In the genomic region with DNA sequence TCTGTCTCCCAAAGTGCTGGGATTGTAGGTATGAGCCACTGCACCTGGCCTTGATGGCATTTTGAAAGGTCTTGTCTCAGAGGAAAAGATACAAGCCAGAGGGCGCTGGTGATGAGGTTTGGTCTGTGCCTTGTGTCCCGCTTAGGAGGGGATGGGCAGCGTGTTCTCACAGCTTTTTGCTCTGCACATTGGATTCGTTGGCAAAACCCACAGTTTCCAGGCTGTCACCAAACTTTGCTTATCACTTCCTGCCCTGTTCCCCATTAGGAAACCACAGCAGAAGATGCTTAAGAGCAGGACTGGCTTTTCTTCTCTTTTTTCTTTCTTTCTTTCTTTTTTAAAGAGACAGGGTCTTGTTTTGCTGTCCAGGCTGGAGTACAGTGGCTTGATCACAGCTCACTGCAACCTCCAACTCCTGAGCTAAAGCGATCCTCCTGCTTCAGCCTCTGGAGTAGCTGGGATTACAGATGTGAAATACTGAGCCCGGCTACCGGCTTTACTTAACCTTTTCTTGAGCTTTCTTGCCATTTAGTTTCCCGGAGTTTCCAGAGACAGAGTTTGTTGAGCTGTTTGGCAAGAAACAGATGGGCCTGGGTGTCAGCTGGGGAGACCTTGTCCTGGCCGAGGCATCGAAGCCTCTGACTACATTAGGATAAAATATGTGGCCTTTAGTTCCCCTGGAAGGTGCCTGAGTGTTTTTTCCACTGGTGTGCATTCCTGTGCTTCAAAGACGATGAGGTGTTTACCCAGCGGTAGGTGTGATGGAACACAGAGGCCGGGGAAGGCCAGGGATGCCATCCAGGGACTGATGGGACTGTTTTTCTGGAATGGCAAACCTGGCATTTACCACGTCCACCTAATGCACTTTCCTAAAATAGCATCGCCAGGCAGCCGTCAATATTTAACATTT, we compare ENCODE assay signal across 10 cellular contexts.
DNase-seq lines count a peak whose midpoint lies in the region; ATAC-seq and TF ChIP-seq lines count a peak whose summit lies in the region.
"Had no signal": no experiment of that assay in that cellular context is flagged by ENCODE, and none has a peak within 500 bp of the region (broad histone marks: within the 10 kb centered on the region; RNA-seq: fewer than 3 reads in every experiment).

No MANE protein-coding gene starts in this region.

- peak; percentile 67 for DNase-seq in activated naive CD4-positive, alpha-beta T cell treated with anti-CD3 and anti-CD28 coated beads, Interleukin-2, amount 10 ng/mL, durations not matched to agents 7 days and 5 days
- no peak for DNase-seq in activated naive CD4-positive, alpha-beta T cell treated with anti-CD3 and anti-CD28 coated beads, Interleukin-2, amount 50 U/mL, for 16 hours
- peak; percentile 10 for DNase-seq in SK-MEL-5 (ENCODE audit: low read depth, low spot score)
- DNase-seq in fibroblast of pulmonary artery (ENCODE audit: low read depth), result peak; percentile 28
- no peak for DNase-seq in suprapubic skin (ENCODE audit: low spot score in 2 of 2)
- DNase-seq in HAP-1 (ENCODE audit: low spot score in 2 of 2), result no peak
- no peak for DNase-seq in activated CD8-positive, alpha-beta memory T cell treated with anti-CD3 and anti-CD28 coated beads, Interleukin-2, amount 50 U/mL, for 48 hours
- DNase-seq: Caco-2, NCI-H1048 had no signal

- peak; percentile 93 for TF ChIP-seq EP300 in suprapubic skin (IDR thresholded peaks at IDR 0.05)

- H3K36me3 ChIP-seq in suprapubic skin (peaks cover 52% of the 10 kb centered on the region), HAP-1 (replicated peaks) (peaks cover 47% of the 10 kb centered on the region)

- CTCF ChIA-PET in activated naive CD4-positive, alpha-beta T cell treated with anti-CD3 and anti-CD28 coated beads, Interleukin-2, amount 10 ng/mL, durations not matched to agents 7 days and 5 days (lab: Charles Lee), result interaction anchor here (0.6 to 1.7 kb wide), 8 partner anchors 10 to 305 kb away, joined by 3 to 6 read pairs (median 3); no protein-coding TSS in a partner anchor

- ATAC-seq in GM21619 (IDR thresholded peaks at IDR 0.05; ENCODE audit: unreplicated experiment), result no peak

- TF ChIP-seq CTCF in fibroblast of pulmonary artery (IDR thresholded peaks at IDR 0.05; ENCODE audit: low read length, missing control alignments) (no peak), suprapubic skin (IDR thresholded peaks at IDR 0.05) (no peak)

- no peaks in the 10 kb centered on the region for H3K27me3 Mint-ChIP-seq in activated naive CD4-positive, alpha-beta T cell treated with anti-CD3 and anti-CD28 coated beads, Interleukin-2, amount 10 ng/mL, durations not matched to agents 7 days and 5 days

- H3K27ac Mint-ChIP-seq in activated naive CD4-positive, alpha-beta T cell treated with anti-CD3 and anti-CD28 coated beads, Interleukin-2, amount 10 ng/mL, durations not matched to agents 7 days and 5 days, result peak overlapping the region; percentile 46

- H3K4me3 ChIP-seq in fibroblast of pulmonary artery (replicated peaks; ENCODE audit: low read depth, low read length) (no peak overlapping the region), suprapubic skin (no peak overlapping the region), HAP-1 (no peak overlapping the region)

- no peaks in the 10 kb centered on the region for H3K9me3 Mint-ChIP-seq in activated naive CD4-positive, alpha-beta T cell treated with anti-CD3 and anti-CD28 coated beads, Interleukin-2, amount 10 ng/mL, durations not matched to agents 7 days and 5 days

- no peaks in the 10 kb centered on the region for H3K9me3 ChIP-seq in suprapubic skin
- no peaks in the 10 kb centered on the region for H3K9me3 ChIP-seq in HAP-1
- H3K9me3 ChIP-seq: Caco-2 had no signal

- no peak overlapping the region for H3K27ac ChIP-seq in suprapubic skin

- H3K4me1 Mint-ChIP-seq in activated naive CD4-positive, alpha-beta T cell treated with anti-CD3 and anti-CD28 coated beads, Interleukin-2, amount 10 ng/mL, durations not matched to agents 7 days and 5 days, result peaks cover 36% of the 10 kb centered on the region

- H3K27me3 ChIP-seq in suprapubic skin (no peaks in the 10 kb centered on the region), HAP-1 (ENCODE audit: low read depth) (no peaks in the 10 kb centered on the region)

- 84% methylated on average over 16 of the region's 16 CpGs for WGBS in suprapubic skin

- H3K4me1 ChIP-seq in suprapubic skin (no peaks in the 10 kb centered on the region), HAP-1 (no peaks in the 10 kb centered on the region)
- H3K4me1 ChIP-seq: Caco-2 had no signal

- peaks cover 38% of the 10 kb centered on the region for H3K36me3 Mint-ChIP-seq in activated naive CD4-positive, alpha-beta T cell treated with anti-CD3 and anti-CD28 coated beads, Interleukin-2, amount 10 ng/mL, durations not matched to agents 7 days and 5 days

- no peak for TF ChIP-seq POLR2A in suprapubic skin (IDR thresholded peaks at IDR 0.05)

- in situ Hi-C loops in SK-MEL-5 (cut with HindIII; ENCODE audit: low pct_unique_long_range_greater_than_20kb, low sequenced_read_pairs) (no loop called here), HAP-1 (cut with MboI; ENCODE audit: low sequenced_read_pairs) (no loop called here)

- no peak overlapping the region for H3K4me3 Mint-ChIP-seq in activated naive CD4-positive, alpha-beta T cell treated with anti-CD3 and anti-CD28 coated beads, Interleukin-2, amount 10 ng/mL, durations not matched to agents 7 days and 5 days

Comparison
In these comparisons a context has a peak if more than half of its experiments do, and no peak if none do; other contexts are left out.
1. DNase-seq: peak in activated naive CD4-positive, alpha-beta T cell treated with anti-CD3 and anti-CD28 coated beads, Interleukin-2, amount 10 ng/mL, durations not matched to agents 7 days and 5 days (single experiment), SK-MEL-5 (single experiment) and fibroblast of pulmonary artery (single experiment); none in activated naive CD4-positive, alpha-beta T cell treated with anti-CD3 and anti-CD28 coated beads, Interleukin-2, amount 50 U/mL, for 16 hours (single experiment), suprapubic skin (0 of 2), HAP-1 (0 of 2) and activated CD8-positive, alpha-beta memory T cell treated with anti-CD3 and anti-CD28 coated beads, Interleukin-2, amount 50 U/mL, for 48 hours (single experiment).